Comparison of ENCODE assay signal across 8 cellular contexts in the genomic region with DNA sequence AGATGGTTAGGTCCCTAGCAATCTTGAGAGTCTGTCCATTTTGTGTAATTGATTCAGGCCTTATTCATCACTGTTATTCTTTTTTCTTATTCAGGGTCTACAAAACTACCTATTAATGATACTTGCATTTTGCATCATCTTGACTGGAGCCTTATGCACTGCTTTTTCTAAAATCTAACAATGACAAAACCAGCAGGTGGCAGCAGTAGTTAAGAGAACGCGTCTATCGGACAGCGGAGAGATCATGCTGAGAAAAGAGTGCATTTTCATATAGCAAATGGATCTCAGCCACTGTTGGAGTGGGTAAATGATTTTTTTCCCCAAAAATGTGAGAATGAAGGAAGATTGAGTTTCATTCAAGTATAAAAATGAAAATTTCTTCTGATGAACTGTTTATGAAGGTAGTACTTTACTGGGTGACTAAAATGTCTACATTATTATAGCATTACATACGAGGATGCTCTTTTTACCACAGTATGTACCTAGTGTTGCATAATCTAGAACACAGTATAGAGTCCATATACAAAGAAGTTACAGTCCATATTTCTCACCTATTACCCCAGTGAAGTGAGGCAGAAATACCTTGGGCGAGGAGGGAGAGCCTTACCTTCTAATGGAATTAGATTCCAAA. TPM values are rescaled to one million over a fixed set of nuclear protein-coding genes. Genes with fewer than 3 reads are reported as not detected.
DNase-seq lines count a peak whose midpoint lies in the region; ATAC-seq and TF ChIP-seq lines count a peak whose summit lies in the region.

No MANE protein-coding gene starts in this region.

- peak; percentile 87 for DNase-seq in A673 (ENCODE audit: low spot score)
- peak; percentile 65 for DNase-seq in MM.1S
- DNase-seq in SW480 (ENCODE audit: low spot score), result peak; percentile 39
- DNase-seq in chondrocyte (ENCODE audit: low spot score), result no peak
- no peak for DNase-seq in left lung
- DNase-seq in stimulated activated CD8-positive, alpha-beta memory T cell treated with anti-CD3 and anti-CD28 coated beads, Interleukin-4, amount 100 ng/mL, for 24 hours (ENCODE audit: low read depth), result peak; percentile 19

- intact Hi-C loops in A673 (cut with micrococcal nuclease; ENCODE audit: unreplicated experiment) (loop anchor here (5.0 to 10.0 kb wide), 2 partner anchors 949 to 1351 kb away; no protein-coding TSS in a partner anchor), left lung (cut with DNase I) (no loop called here)

- H3K79me2 ChIP-seq in MM.1S (ENCODE audit: low read length), result no peaks in the 10 kb centered on the region

- no peaks in the 10 kb centered on the region for H3K36me3 ChIP-seq in A673 (ENCODE audit: insufficient read depth, low read length, poor library complexity, severe bottlenecking)
- no peaks in the 10 kb centered on the region for H3K36me3 ChIP-seq in MM.1S (replicated peaks; ENCODE audit: insufficient read depth, low read length)
- no peaks in the 10 kb centered on the region for H3K36me3 ChIP-seq in left lung

- H3K4me3 Mint-ChIP-seq in chondrocyte (ENCODE audit: unreplicated experiment), result no peak overlapping the region

- H3K4me3 ChIP-seq in A673 (ENCODE audit: low read depth, low read length, poor library complexity, severe bottlenecking) (no peak overlapping the region), MM.1S (ENCODE audit: low read length) (no peak overlapping the region), left lung (no peak overlapping the region)

- peak overlapping the region; percentile 5; the same call in 1 of the 2 replicates for H3K4me2 ChIP-seq in MM.1S (ENCODE audit: low read depth, low read length)

- H3K27me3 Mint-ChIP-seq in chondrocyte (ENCODE audit: low read depth), result no peaks in the 10 kb centered on the region

- H3K4me1 ChIP-seq in A673 (ENCODE audit: insufficient read depth, low read length, poor library complexity, severe bottlenecking) (no peaks in the 10 kb centered on the region), MM.1S (ENCODE audit: low read length) (peaks cover 12% of the 10 kb centered on the region; the same call in 1 of the 2 replicates), left lung (peaks cover 0 to 4% of the 10 kb centered on the region in 2 donors)

- no peak overlapping the region for H3K9ac ChIP-seq in MM.1S (ENCODE audit: low read length)

- TF ChIP-seq CTCF in A673 (conservative IDR thresholded peaks at IDR 0.05; ENCODE audit: low read depth, low read length) (peak; percentile 86), GM12873 (IDR thresholded peaks at IDR 0.05; ENCODE audit: insufficient read depth, low read depth, low read length, missing control alignments) (peak; percentile 64), MM.1S (IDR thresholded peaks at IDR 0.05; ENCODE audit: low read length) (peak; percentile 69), chondrocyte (IDR thresholded peaks at IDR 0.05) (peak; percentile 86), left lung (IDR thresholded peaks at IDR 0.05) (peak in 1 of 2 donors; percentile 36)

- CTCF ChIA-PET in A673 (lab: Charles Lee), result no interaction called here

- ATAC-seq in HG02571 (IDR thresholded peaks at IDR 0.05; ENCODE audit: unreplicated experiment) (peak; percentile 74), left lung (peak; percentile 84)

- no TSS peak for BruUV-seq in A673 (replicated peaks; lab: Mats Ljungman, UMichigan)

- H3F3A ChIP-seq in MM.1S (ENCODE audit: insufficient read depth, low read length), result peaks cover 3% of the 10 kb centered on the region; the same call in 1 of the 2 replicates

- no peaks in the 10 kb centered on the region for H3K9me3 Mint-ChIP-seq in chondrocyte (ENCODE audit: low read depth)

- no peaks in the 10 kb centered on the region for H3K27me3 ChIP-seq in A673 (replicated peaks; ENCODE audit: insufficient read depth, low read depth, low read length, poor library complexity)
- no peaks in the 10 kb centered on the region for H3K27me3 ChIP-seq in MM.1S (replicated peaks; ENCODE audit: insufficient read depth, low read length)
- no peaks in the 10 kb centered on the region for H3K27me3 ChIP-seq in left lung

- no peaks in the 10 kb centered on the region for H4K20me1 ChIP-seq in MM.1S (ENCODE audit: insufficient read depth, low read length)

- no peaks in the 10 kb centered on the region for H3K36me3 Mint-ChIP-seq in chondrocyte (ENCODE audit: low read depth)

- 0 out of 2 replicates have a peak overlapping the region, but pooled peaks have one; percentile 1 for H2AFZ ChIP-seq in MM.1S (ENCODE audit: low read length)

- POLR2A ChIA-PET in A673 (lab: Charles Lee; ENCODE audit: low non-redundant PET), result interaction anchor here (0.6 kb wide), 1 partner anchor 408 kb away, joined by 5 read pairs; no protein-coding TSS in a partner anchor

- no peaks in the 10 kb centered on the region for H3K9me3 ChIP-seq in A673 (ENCODE audit: low read depth, low read length, poor library complexity, severe bottlenecking)
- no peaks in the 10 kb centered on the region for H3K9me3 ChIP-seq in MM.1S (replicated peaks; ENCODE audit: insufficient read depth, low read length)
- no peaks in the 10 kb centered on the region for H3K9me3 ChIP-seq in left lung

- peaks cover 3% of the 10 kb centered on the region for H3K4me1 Mint-ChIP-seq in chondrocyte (ENCODE audit: low read depth)

- H3K27ac ChIP-seq in A673 (ENCODE audit: low read depth, low read length, poor library complexity, severe bottlenecking) (no peak overlapping the region), MM.1S (ENCODE audit: low read length) (peak overlapping the region; percentile 24; the same call in 1 of the 2 replicates), left lung (no peak overlapping the region)

- no peak overlapping the region for H3K27ac Mint-ChIP-seq in chondrocyte (ENCODE audit: unreplicated experiment)

- H3K9me2 ChIP-seq in MM.1S (replicated peaks; ENCODE audit: insufficient read depth, low read length), result no peaks in the 10 kb centered on the region

RNA-seq across cellular contexts. Expression of gene TMEM144, which starts 43.2 kb away (rescaled TPM):
- total RNA-seq in A673 (2021) (2.2 and 4.0 TPM in 2 replicates), chondrocyte (2.6 to 4.1 TPM (median 3.0 TPM) in 3 replicates), left lung (10 to 100 TPM; 13.9 to 16.8 TPM)

Comparison
In these comparisons a context has a peak if more than half of its experiments do, and no peak if none do; other contexts are left out.
1. DNase-seq: peak in A673 (single experiment), MM.1S (single experiment), SW480 (single experiment) and stimulated activated CD8-positive, alpha-beta memory T cell treated with anti-CD3 and anti-CD28 coated beads, Interleukin-4, amount 100 ng/mL, for 24 hours (single experiment); none in chondrocyte (single experiment) and left lung (0 of 2).